ENCODE assay signal across 8 cellular contexts in genomic region chr21:34807146-34807880, GRCh38.
DNase-seq lines count a peak whose midpoint lies in the region; ATAC-seq, FAIRE-seq and TF ChIP-seq lines count a peak whose summit lies in the region.

No MANE protein-coding gene starts in this region.

- no peak for TF ChIP-seq CTCF in kidney (IDR thresholded peaks at IDR 0.05; ENCODE audit: borderline replicate concordance, extremely low read depth, insufficient read depth)

- no peak overlapping the region for H3K4me3 ChIP-seq in NT2/D1 (ENCODE audit: insufficient read length, low read depth)
- no peak overlapping the region for H3K4me3 ChIP-seq in kidney (ENCODE audit: low read length in 2 of 2)

- H3K9me3 ChIP-seq in NT2/D1 (ENCODE audit: insufficient read depth, low read length) = peaks cover 26% of the 10 kb centered on the region
- H3K9me3 ChIP-seq in kidney (ENCODE audit: control insufficient read depth in 1 of 2, low read length in 2 of 2) = no peaks in the 10 kb centered on the region

- H3K27me3 ChIP-seq in NT2/D1 (ENCODE audit: insufficient read depth, insufficient read length) = no peaks in the 10 kb centered on the region

- H3K36me3 ChIP-seq in NT2/D1 (ENCODE audit: insufficient read depth, insufficient read length, low read length) = peaks cover 45% of the 10 kb centered on the region
- H3K36me3 ChIP-seq in kidney (ENCODE audit: control insufficient read depth in 1 of 2, insufficient read depth in 2 of 2, low read length in 2 of 2) = no peaks in the 10 kb centered on the region

- intact Hi-C loops in kidney (cut with DNase I) = no loop called here

- no peaks in the 10 kb centered on the region for H3K4me1 ChIP-seq in NT2/D1 (ENCODE audit: insufficient read depth, insufficient read length)
- H3K4me1 ChIP-seq in kidney (ENCODE audit: control insufficient read depth in 1 of 2, insufficient read depth in 1 of 2, low read depth in 1 of 2, low read length in 2 of 2) = no peaks in the 10 kb centered on the region

- CTCF ChIA-PET in HEK293T (lab: Yijun Ruan, JAX) = no interaction called here

- FAIRE-seq in kidney (lab: Jason Lieb, UNC) = no peak

- peak; percentile 58 for ATAC-seq in GM21529 (IDR thresholded peaks at IDR 0.05; ENCODE audit: unreplicated experiment)
- ATAC-seq in GM19328 (IDR thresholded peaks at IDR 0.05; ENCODE audit: unreplicated experiment) = no peak

- DNase-seq in NT2/D1 (ENCODE audit: low read depth, low spot score) (peak; percentile 50), islet precursor cell (peak; percentile 75), kidney (no peak), HEK293T (ENCODE audit: extremely low spot score) (no peak)
- peak; percentile 56 for DNase-seq in activated T-helper 9 cell treated with anti-CD3 and anti-CD28 coated beads, Interleukin-2, amount 50 U/mL, for 16 hours (ENCODE audit: low read depth)
- peak; percentile 61 to 70 for DNase-seq in stimulated activated CD8-positive, alpha-beta memory T cell treated with anti-CD3 and anti-CD28 coated beads, Interleukin-15, amount 100 ng/mL, for 48 hours (ENCODE audit: low read depth in 2 of 2)

- no peak overlapping the region for H3K27ac ChIP-seq in kidney (ENCODE audit: low read depth in 2 of 2, low read length in 2 of 2)

- POLR2A ChIA-PET in HEK293T (lab: Yijun Ruan, JAX) = no interaction called here

- H3K9ac ChIP-seq in NT2/D1 (ENCODE audit: insufficient read length, low read depth) (no peak overlapping the region), kidney (ENCODE audit: low read length in 2 of 2) (no peak overlapping the region)

TF ChIP-seq in HEK293T, 16 proteins besides CTCF, POLR2A, EP300 and RAD21:
- TF ChIP-seq FOXA1 (IDR thresholded peaks at IDR 0.05) = no peak
- TF ChIP-seq LEF1 (IDR thresholded peaks at IDR 0.05; ENCODE audit: borderline replicate concordance) = no peak
- TF ChIP-seq L3MBTL2 (conservative IDR thresholded peaks at IDR 0.05) = no peak
- no peak for TF ChIP-seq ELF4 (IDR thresholded peaks at IDR 0.05)
- TF ChIP-seq ZNF384 (IDR thresholded peaks at IDR 0.05) = no peak
- no peak for TF ChIP-seq TARDBP (IDR thresholded peaks at IDR 0.05)
- TF ChIP-seq SP1 (IDR thresholded peaks at IDR 0.05) = no peak
- TF ChIP-seq CTBP1 (IDR thresholded peaks at IDR 0.05; ENCODE audit: borderline replicate concordance) = no peak
- TF ChIP-seq FOXK2 (IDR thresholded peaks at IDR 0.05) = no peak
- no peak for TF ChIP-seq ARNT (IDR thresholded peaks at IDR 0.05)
- TF ChIP-seq FOXM1 (IDR thresholded peaks at IDR 0.05; ENCODE audit: borderline replicate concordance) = no peak
- no peak for TF ChIP-seq HDGF (IDR thresholded peaks at IDR 0.05; ENCODE audit: borderline replicate concordance)
- no peak for TF ChIP-seq NFRKB (IDR thresholded peaks at IDR 0.05)
- no peak for TF ChIP-seq PKNOX1 (IDR thresholded peaks at IDR 0.05)
- no peak for TF ChIP-seq SUZ12 (IDR thresholded peaks at IDR 0.05)
- no peak for TF ChIP-seq BHLHE40 (IDR thresholded peaks at IDR 0.05; ENCODE audit: borderline replicate concordance)

Comparison
In these comparisons a context has a peak if more than half of its experiments do, and no peak if none do; other contexts are left out.
1. DNase-seq: peak in NT2/D1 (single experiment), activated T-helper 9 cell treated with anti-CD3 and anti-CD28 coated beads, Interleukin-2, amount 50 U/mL, for 16 hours (single experiment), islet precursor cell (single experiment) and stimulated activated CD8-positive, alpha-beta memory T cell treated with anti-CD3 and anti-CD28 coated beads, Interleukin-15, amount 100 ng/mL, for 48 hours (2 of 2); none in kidney (single experiment) and HEK293T (single experiment).